Comparison of ENCODE assay signal across 27 cellular contexts in genomic region chr12:46910830-46911229, GRCh38.
"Had no signal": no experiment of that assay in that cellular context is flagged by ENCODE, and none has a peak within 500 bp of the region (broad histone marks: within the 10 kb centered on the region; RNA-seq: fewer than 3 reads in every experiment).

No MANE protein-coding gene starts in this region.

- H3K27ac ChIP-seq: stomach, suprapubic skin, testis, thoracic aorta, thyroid gland, tibial artery, tibial nerve, transverse colon, upper lobe of left lung, upper lobe of right lung, uterus, vagina had no signal

- H3K36me3 ChIP-seq: stomach, suprapubic skin, thoracic aorta, thyroid gland, tibial artery, tibial nerve, transverse colon, upper lobe of left lung, upper lobe of right lung, uterus, vagina had no signal

- ATAC-seq: stimulated activated effector memory CD8-positive, alpha-beta T cell treated with anti-CD3 and anti-CD28 coated beads, Interleukin-12 subunit alpha, Interleukin-12 subunit beta, amount 100 ng/mL, for 72 hours; stimulated activated memory B cell treated with anti-CD40 and anti-IgM and Interleukin-4, amounts not matched to agents 10 μg/mL and 1 μg/mL and 100 μg/mL, for 72 hours; stimulated activated naive B cell treated with anti-CD40 and anti-IgM and Interleukin-4, amounts not matched to agents 10 μg/mL and 1 μg/mL and 100 μg/mL, for 72 hours; stimulated activated naive CD8-positive, alpha-beta T cell treated with anti-CD3 and anti-CD28 coated beads, Interleukin-15, amount 100 ng/mL, for 72 hours; stimulated activated naive CD8-positive, alpha-beta T cell treated with anti-CD3 and anti-CD28 coated beads, Interleukin-15, Interleukin-2, amounts not matched to agents 100 U/mL and 50 U/mL, for 24 hours; upper lobe of right lung had no signal

- H3K27me3 ChIP-seq: stomach, suprapubic skin, testis, thyroid gland, tibial artery, tibial nerve, transverse colon, upper lobe of left lung, upper lobe of right lung, uterus, vagina had no signal

- FAIRE-seq: urothelium cell line had no signal

- H3K4me1 ChIP-seq: stomach, testis, thyroid gland, tibial nerve, transverse colon, upper lobe of left lung, upper lobe of right lung, uterus, vagina had no signal

- H3K9me3 ChIP-seq: suprapubic skin, testis, thyroid gland, upper lobe of right lung, uterus, vagina had no signal

- H3K4me3 ChIP-seq: stomach, suprapubic skin, testis, thoracic aorta, thyroid gland, tibial artery, tibial nerve, transverse colon, upper lobe of left lung, upper lobe of right lung, uterus, vagina had no signal

- DNase-seq: stimulated activated CD4-positive, alpha-beta T cell treated with anti-CD3 and anti-CD28 coated beads, Interleukin-2, amount 100 ng/mL, for 48 hours; stimulated activated CD4-positive, alpha-beta T cell treated with anti-CD3 and anti-CD28 coated beads, Interleukin-4, amount 100 ng/mL, for 1 hour; stimulated activated CD4-positive, alpha-beta T cell treated with anti-CD3 and anti-CD28 coated beads, Interleukin-4, amount 100 ng/mL, for 24 hours; stimulated activated CD4-positive, alpha-beta T cell treated with anti-CD3 and anti-CD28 coated beads, Interleukin-4, amount 100 ng/mL, for 4 hours; stimulated activated CD8-positive, alpha-beta memory T cell treated with anti-CD3 and anti-CD28 coated beads, Interleukin-4, amount 100 ng/mL, for 48 hours; stimulated activated naive B cell treated with anti-CD40 and anti-IgM and Interleukin-4, amounts not matched to agents 10 μg/mL and 1 μg/mL and 100 μg/mL, for 72 hours; stimulated activated naive CD4-positive, alpha-beta T cell; stimulated activated naive CD4-positive, alpha-beta T cell treated with Interleukin-2 at 50 U/mL for 16 hours; stimulated activated naive CD8-positive, alpha-beta T cell treated with anti-CD3 and anti-CD28 coated beads, Interleukin-15, amount 100 ng/mL, for 72 hours; stimulated activated naive CD8-positive, alpha-beta T cell treated with anti-CD3 and anti-CD28 coated beads, Interleukin-15, Interleukin-2, amounts not matched to agents 100 U/mL and 50 U/mL, for 24 hours; stomach; substantia nigra; testis; thyroid gland; tibial artery; transverse colon; trophoblast cell; upper lobe of left lung; upper lobe of right lung; uterus had no signal
